9 cellular contexts compared by ENCODE assay signal in the genomic region with DNA sequence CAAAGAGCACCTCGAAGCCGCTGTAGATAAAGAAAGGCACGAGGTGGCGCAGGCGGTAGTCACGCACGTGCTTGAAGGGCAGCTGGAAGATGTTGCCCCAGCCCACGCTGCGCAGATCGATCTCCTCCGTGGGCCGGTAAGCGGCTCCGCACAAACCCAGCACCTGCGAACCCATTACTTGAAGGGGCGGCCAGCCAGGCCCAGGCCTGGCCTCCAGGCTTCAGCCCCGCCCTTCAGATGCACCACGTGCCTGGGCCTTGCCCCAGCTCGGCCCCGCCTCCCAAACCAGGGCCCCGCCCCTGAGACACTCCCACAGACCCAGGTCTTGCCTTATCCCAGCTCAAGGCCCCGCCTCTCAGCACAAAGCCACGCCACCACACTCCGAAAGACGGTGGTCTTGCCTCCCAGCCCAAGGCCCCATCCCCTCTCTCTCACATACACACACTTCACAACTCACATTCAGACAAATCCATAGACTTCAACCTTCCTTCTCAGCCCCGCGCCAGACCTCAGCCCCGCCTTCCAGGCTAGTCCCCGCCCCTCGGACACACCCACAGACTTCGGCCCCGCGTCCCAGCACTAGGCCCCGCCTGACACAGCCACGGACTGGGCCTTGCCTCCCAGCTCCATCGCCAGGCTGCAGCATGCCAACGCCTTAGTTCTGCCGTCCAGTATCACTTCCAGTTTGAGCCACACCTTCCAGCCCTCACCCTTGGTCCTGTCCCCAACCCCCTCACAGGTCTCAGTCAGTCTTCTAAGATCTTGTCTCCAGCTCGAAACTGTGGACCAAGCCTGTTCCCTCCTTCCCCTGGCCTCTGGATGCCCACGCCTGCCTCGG. TPM values are rescaled to one million over a fixed set of nuclear protein-coding genes. Genes with fewer than 3 reads are reported as not detected.
DNase-seq lines count a peak whose midpoint lies in the region; ATAC-seq, FAIRE-seq and TF ChIP-seq lines count a peak whose summit lies in the region.
"Had no signal": no experiment of that assay in that cellular context is flagged by ENCODE, and none has a peak within 500 bp of the region (broad histone marks: within the 10 kb centered on the region; RNA-seq: fewer than 3 reads in every experiment).

No MANE protein-coding gene starts in this region.

- H3K9me3 ChIP-seq in DND-41 (ENCODE audit: insufficient read depth, low read length, severe bottlenecking) (no peaks in the 10 kb centered on the region), kidney (ENCODE audit: control insufficient read depth in 1 of 2, low read length in 2 of 2) (no peaks in the 10 kb centered on the region)

- H3K79me2 ChIP-seq in DND-41 (ENCODE audit: insufficient read depth, low read length), result no peaks in the 10 kb centered on the region

- H3K4me1 ChIP-seq in DND-41 (ENCODE audit: insufficient read depth, low read length) (0 out of 2 replicates have a peak, but pooled peaks cover 3% of the 10 kb centered on the region), kidney (ENCODE audit: control insufficient read depth in 1 of 2, insufficient read depth in 1 of 2, low read depth in 1 of 2, low read length in 2 of 2) (no peaks in the 10 kb centered on the region)

- H3K9me3 Mint-ChIP-seq in activated naive CD4-positive, alpha-beta T cell treated with anti-CD3 and anti-CD28 coated beads for 36 hours, result no peaks in the 10 kb centered on the region

- H3K27me3 Mint-ChIP-seq in activated naive CD4-positive, alpha-beta T cell treated with anti-CD3 and anti-CD28 coated beads for 36 hours (ENCODE audit: low read depth), result peaks cover under 1% of the 10 kb centered on the region

- no peak for FAIRE-seq in kidney (lab: Jason Lieb, UNC)
- FAIRE-seq: colon had no signal

- no peak overlapping the region for H3K9ac ChIP-seq in DND-41 (ENCODE audit: low read depth, low read length)
- no peak overlapping the region for H3K9ac ChIP-seq in kidney (ENCODE audit: low read length in 2 of 2)

- no peaks in the 10 kb centered on the region for H4K20me1 ChIP-seq in DND-41 (ENCODE audit: insufficient read depth, low read length)

- TF ChIP-seq CTCF in DND-41 (IDR thresholded peaks at IDR 0.05; ENCODE audit: borderline replicate concordance, extremely low read depth, low read length, poor library complexity, severe bottlenecking) (no peak), kidney (IDR thresholded peaks at IDR 0.05; ENCODE audit: borderline replicate concordance, extremely low read depth, insufficient read depth) (no peak)

- H3K4me3 Mint-ChIP-seq in activated naive CD4-positive, alpha-beta T cell treated with anti-CD3 and anti-CD28 coated beads for 36 hours, result no peak overlapping the region

- peaks cover 4% of the 10 kb centered on the region for H3K36me3 Mint-ChIP-seq in activated naive CD4-positive, alpha-beta T cell treated with anti-CD3 and anti-CD28 coated beads for 36 hours (ENCODE audit: low read depth)

- no peak overlapping the region for H3K27ac ChIP-seq in DND-41 (ENCODE audit: low read length)
- no peak overlapping the region for H3K27ac ChIP-seq in kidney (ENCODE audit: low read depth in 2 of 2, low read length in 2 of 2)

- ATAC-seq in DND-41 (ENCODE audit: insufficient read depth, low read depth) (peak; percentile 77), HG03520 (IDR thresholded peaks at IDR 0.05; ENCODE audit: unreplicated experiment) (no peak)

- no peaks in the 10 kb centered on the region for H3K27me3 ChIP-seq in DND-41 (ENCODE audit: insufficient read depth, low read length, poor library complexity)

- peaks cover 13% of the 10 kb centered on the region for H3K4me1 Mint-ChIP-seq in activated naive CD4-positive, alpha-beta T cell treated with anti-CD3 and anti-CD28 coated beads for 36 hours (ENCODE audit: low read depth)

- no peak overlapping the region for H2AFZ ChIP-seq in DND-41 (ENCODE audit: low read depth, low read length)

- no peak overlapping the region for H3K4me2 ChIP-seq in DND-41 (ENCODE audit: insufficient read depth, low read length)

- intact Hi-C loops in activated naive CD4-positive, alpha-beta T cell treated with anti-CD3 and anti-CD28 coated beads for 36 hours (cut with micrococcal nuclease), result no loop called here
- intact Hi-C loops in kidney (cut with DNase I), result no loop called here

- no peak overlapping the region for H3K4me3 ChIP-seq in DND-41 (ENCODE audit: low read depth in 1 of 2, low read length in 2 of 2)
- no peak overlapping the region for H3K4me3 ChIP-seq in kidney (ENCODE audit: low read length in 2 of 2)

- H3K27ac Mint-ChIP-seq in activated naive CD4-positive, alpha-beta T cell treated with anti-CD3 and anti-CD28 coated beads for 36 hours, result no peak overlapping the region

- no peaks in the 10 kb centered on the region for H3K36me3 ChIP-seq in DND-41 (ENCODE audit: insufficient read depth, low read length)
- H3K36me3 ChIP-seq in kidney (ENCODE audit: control insufficient read depth in 1 of 2, insufficient read depth in 2 of 2, low read length in 2 of 2), result no peaks in the 10 kb centered on the region

- CTCF ChIA-PET in activated naive CD4-positive, alpha-beta T cell treated with anti-CD3 and anti-CD28 coated beads for 36 hours (lab: Charles Lee), result interaction anchor here (1.0 kb wide), 1 partner anchor 41 kb away, joined by 3 read pairs; no protein-coding TSS in a partner anchor

- DNase-seq in DND-41 (peak; percentile 45), NAMALWA (ENCODE audit: low spot score) (peak; percentile 92), kidney (peak; percentile 86), ureter (ENCODE audit: low spot score) (peak; percentile 77), HCEC 1CT (no peak), NCI-H774 (lab: John Stamatoyannopoulos, UW) (no peak)
- peak; percentile 45 for DNase-seq in activated naive CD4-positive, alpha-beta T cell treated with anti-CD3 and anti-CD28 coated beads for 36 hours

RNA-seq across cellular contexts. Expression of gene UNC93B1, which starts 7.1 kb away (rescaled TPM):
- total RNA-seq in activated naive CD4-positive, alpha-beta T cell treated with anti-CD3 and anti-CD28 coated beads for 36 hours, result 10 to 100 TPM; 18.4 to 19.0 TPM
- total RNA-seq in kidney, result 67.9 TPM
- 21.3 TPM for polyA plus RNA-seq in kidney (ENCODE audit: insufficient read depth, low read depth, low replicate concordance)
- total RNA-seq in ureter, result 98.3 TPM

RNA-seq across cellular contexts. Expression of gene ALDH3B1, which starts 13.3 kb away (rescaled TPM):
- total RNA-seq in activated naive CD4-positive, alpha-beta T cell treated with anti-CD3 and anti-CD28 coated beads for 36 hours, result not detected
- total RNA-seq in kidney (42.7 TPM), ureter (25.4 TPM)
- polyA plus RNA-seq in kidney (ENCODE audit: insufficient read depth, low read depth, low replicate concordance), result 20.9 TPM

RNA-seq across cellular contexts. Expression of gene NDUFS8, which starts 33.6 kb away (rescaled TPM):
- 100 to 1,000 TPM; 142 to 162 TPM for total RNA-seq in activated naive CD4-positive, alpha-beta T cell treated with anti-CD3 and anti-CD28 coated beads for 36 hours
- total RNA-seq in kidney (144 TPM), ureter (172 TPM)
- 472 TPM for polyA plus RNA-seq in kidney (ENCODE audit: insufficient read depth, low read depth, low replicate concordance)

RNA-seq across cellular contexts. Expression of gene TCIRG1, which starts 42.0 kb away (rescaled TPM):
- 100 to 1,000 TPM; 137 to 141 TPM for total RNA-seq in activated naive CD4-positive, alpha-beta T cell treated with anti-CD3 and anti-CD28 coated beads for 36 hours
- total RNA-seq in kidney, result 97.1 TPM
- 36.3 TPM for polyA plus RNA-seq in kidney (ENCODE audit: insufficient read depth, low read depth, low replicate concordance)
- total RNA-seq in ureter, result 134 TPM

Comparison
In these comparisons a context has a peak if more than half of its experiments do, and no peak if none do; other contexts are left out.
1. DNase-seq: peak in DND-41 (single experiment), NAMALWA (single experiment), activated naive CD4-positive, alpha-beta T cell treated with anti-CD3 and anti-CD28 coated beads for 36 hours (single experiment), kidney (single experiment) and ureter (single experiment); none in HCEC 1CT (single experiment) and NCI-H774 (single experiment).
2. RNA of gene ALDH3B1, which starts 13.3 kb away (total RNA-seq): 42.7 TPM in kidney (single experiment) and 25.4 TPM in ureter (single experiment); not detected in activated naive CD4-positive, alpha-beta T cell treated with anti-CD3 and anti-CD28 coated beads for 36 hours; every median in the first group is over 10 times any median in the second.